In genomic region chr1:111497592-111497991, GRCh38 we compare ENCODE assay signal across 25 cellular contexts. TPM values are rescaled to one million over a fixed set of nuclear protein-coding genes. Genes with fewer than 3 reads are reported as not detected.
DNase-seq lines count a peak whose midpoint lies in the region; ATAC-seq, FAIRE-seq and TF ChIP-seq lines count a peak whose summit lies in the region.
"Had no signal": no experiment of that assay in that cellular context is flagged by ENCODE, and none has a peak within 500 bp of the region (broad histone marks: within the 10 kb centered on the region; RNA-seq: fewer than 3 reads in every experiment).

No MANE protein-coding gene starts in this region.

- H3K9me3 ChIP-seq in T-helper 17 cell (ENCODE audit: control insufficient read depth, low read length, poor library complexity, severe bottlenecking): no peaks in the 10 kb centered on the region
- H3K9me3 ChIP-seq: ovary, testis had no signal

- peaks cover 52% of the 10 kb centered on the region for H3K9me3 Mint-ChIP-seq in T-helper 1 cell treated with Interleukin-12 subunit alpha and Interleukin-12 subunit beta and Interleukin-4 antibody, amounts not matched to agents 30 μg/mL and 1 μg/mL, for 36 hours
- peaks cover 5% of the 10 kb centered on the region for H3K9me3 Mint-ChIP-seq in osteocyte (ENCODE audit: unreplicated experiment)

- H3K36me3 Mint-ChIP-seq in T-helper 1 cell treated with Interleukin-12 subunit alpha and Interleukin-12 subunit beta and Interleukin-4 antibody, amounts not matched to agents 30 μg/mL and 1 μg/mL, for 36 hours (ENCODE audit: low read depth): peaks cover 26% of the 10 kb centered on the region
- no peaks in the 10 kb centered on the region for H3K36me3 Mint-ChIP-seq in T-helper 17 cell (ENCODE audit: low read depth)
- no peaks in the 10 kb centered on the region for H3K36me3 Mint-ChIP-seq in osteocyte (ENCODE audit: unreplicated experiment)
- H3K36me3 Mint-ChIP-seq: brain; naive thymus-derived CD8-positive, alpha-beta T cell had no signal

- TF ChIP-seq POLR2A in GM12891 (IDR thresholded peaks at IDR 0.05; ENCODE audit: low read depth, low read length): no peak

- peaks cover 23% of the 10 kb centered on the region for H3K27me3 Mint-ChIP-seq in T-helper 1 cell treated with Interleukin-12 subunit alpha and Interleukin-12 subunit beta and Interleukin-4 antibody, amounts not matched to agents 30 μg/mL and 1 μg/mL, for 36 hours (ENCODE audit: low read depth)
- H3K27me3 Mint-ChIP-seq in T-helper 17 cell (no peaks in the 10 kb centered on the region), osteocyte (ENCODE audit: unreplicated experiment) (peaks cover 65% of the 10 kb centered on the region)
- H3K27me3 Mint-ChIP-seq: activated CD4-positive, alpha-beta T cell treated with anti-CD3 and anti-CD28 coated beads, Interleukin-2, amount 10 ng/mL, durations not matched to agents 7 days and 5 days; naive thymus-derived CD8-positive, alpha-beta T cell had no signal

- no peak for TF ChIP-seq CTCF in osteocyte (IDR thresholded peaks at IDR 0.05)

- H3K4me3 Mint-ChIP-seq in T-helper 1 cell treated with Interleukin-12 subunit alpha and Interleukin-12 subunit beta and Interleukin-4 antibody, amounts not matched to agents 30 μg/mL and 1 μg/mL, for 36 hours: peak overlapping the region; percentile 53
- H3K4me3 Mint-ChIP-seq in T-helper 17 cell: peak overlapping the region; percentile 10
- no peak overlapping the region for H3K4me3 Mint-ChIP-seq in osteocyte (ENCODE audit: unreplicated experiment)
- H3K4me3 Mint-ChIP-seq: activated CD4-positive, alpha-beta T cell treated with anti-CD3 and anti-CD28 coated beads, Interleukin-2, amount 10 ng/mL, durations not matched to agents 7 days and 5 days; activated naive CD8-positive, alpha-beta T cell treated with anti-CD3 and anti-CD28 coated beads, Interleukin-2, amount 10 ng/mL, durations not matched to agents 7 days and 5 days; brain; endodermal cell; naive thymus-derived CD8-positive, alpha-beta T cell had no signal

- peak overlapping the region; percentile 49 for H3K27ac Mint-ChIP-seq in T-helper 1 cell treated with Interleukin-12 subunit alpha and Interleukin-12 subunit beta and Interleukin-4 antibody, amounts not matched to agents 30 μg/mL and 1 μg/mL, for 36 hours
- H3K27ac Mint-ChIP-seq in T-helper 17 cell (no peak overlapping the region), osteocyte (ENCODE audit: unreplicated experiment) (no peak overlapping the region)
- H3K27ac Mint-ChIP-seq: activated CD4-positive, alpha-beta T cell treated with anti-CD3 and anti-CD28 coated beads, Interleukin-2, amount 10 ng/mL, durations not matched to agents 7 days and 5 days; activated naive CD8-positive, alpha-beta T cell treated with anti-CD3 and anti-CD28 coated beads, Interleukin-2, amount 10 ng/mL, durations not matched to agents 7 days and 5 days; brain; endodermal cell had no signal

- no peak for DNase-seq in T-helper 1 cell
- no peak for DNase-seq in GM12891 (ENCODE audit: insufficient read length, low spot score)
- no peak for DNase-seq in T-helper 17 cell
- peak; percentile 3 for DNase-seq in osteocyte (ENCODE audit: extremely low spot score, unreplicated experiment)
- DNase-seq: activated CD4-positive, alpha-beta T cell treated with anti-CD3 and anti-CD28 coated beads, Interleukin-2, amount 10 ng/mL, durations not matched to agents 7 days and 5 days; activated naive CD8-positive, alpha-beta T cell treated with anti-CD3 and anti-CD28 coated beads, Interleukin-2, amount 10 ng/mL, durations not matched to agents 7 days and 5 days; C1 segment of cervical spinal cord; endodermal cell; IMR-90; left cardiac atrium; mesenchymal stem cell; naive thymus-derived CD8-positive, alpha-beta T cell; NCI-H187; ovary; right cardiac atrium; stimulated activated CD8-positive, alpha-beta memory T cell treated with anti-CD3 and anti-CD28 coated beads, Interleukin-4, amount 100 ng/mL, for 48 hours; SW 1271; testis had no signal

- ATAC-seq in T-helper 17 cell (peak; percentile 40), HG03097 (IDR thresholded peaks at IDR 0.05; ENCODE audit: low FRiP score, unreplicated experiment) (no peak), HG03432 (IDR thresholded peaks at IDR 0.05; ENCODE audit: unreplicated experiment) (no peak), GM21423 (IDR thresholded peaks at IDR 0.05; ENCODE audit: unreplicated experiment) (no peak)
- ATAC-seq: naive thymus-derived CD8-positive, alpha-beta T cell; right cardiac atrium had no signal

- FAIRE-seq in GM12891 (lab: Jason Lieb, UNC): no peak
- FAIRE-seq: colon, G401.6 had no signal

- H3K4me1 Mint-ChIP-seq in T-helper 1 cell treated with Interleukin-12 subunit alpha and Interleukin-12 subunit beta and Interleukin-4 antibody, amounts not matched to agents 30 μg/mL and 1 μg/mL, for 36 hours (ENCODE audit: low read depth): peaks cover 28% of the 10 kb centered on the region
- H3K4me1 Mint-ChIP-seq in T-helper 17 cell (peaks cover 17% of the 10 kb centered on the region), osteocyte (ENCODE audit: unreplicated experiment) (no peaks in the 10 kb centered on the region)
- H3K4me1 Mint-ChIP-seq: brain, endodermal cell had no signal

TF ChIP-seq in GM12891, 5 proteins besides CTCF, POLR2A, EP300 and RAD21:
- peak; percentile 58 for TF ChIP-seq SPI1 (IDR thresholded peaks at IDR 0.05; ENCODE audit: low read depth, low read length)
- no peak for TF ChIP-seq PAX5 (IDR thresholded peaks at IDR 0.05; ENCODE audit: insufficient read depth, low read length, severe bottlenecking)
TF ChIP-seq in GM12891: peak in this region for 1.

RNA-seq across cellular contexts. Expression of gene ADORA3, which starts 5.8 kb away (rescaled TPM):
- 0.35 TPM for polyA plus RNA-seq in GM12891 (2012; ENCODE audit: low read depth, missing spikeins)
- not detected for total RNA-seq in T-helper 17 cell
- total RNA-seq in osteocyte: not detected in 2 replicates
- total RNA-seq: endodermal cell, IMR-90 had no signal
- polyA plus RNA-seq: IMR-90; naive thymus-derived CD8-positive, alpha-beta T cell had no signal

RNA-seq across cellular contexts. Expression of gene TMIGD3, which starts 5.8 kb away (rescaled TPM):
- polyA plus RNA-seq in GM12891 (2012; ENCODE audit: low read depth, missing spikeins): 0.09 TPM
- not detected for total RNA-seq in T-helper 17 cell
- total RNA-seq in osteocyte: not detected in 2 replicates
- total RNA-seq: activated CD4-positive, alpha-beta T cell treated with anti-CD3 and anti-CD28 coated beads, Interleukin-2, amount 10 ng/mL, durations not matched to agents 7 days and 5 days; endodermal cell; naive thymus-derived CD8-positive, alpha-beta T cell had no signal
- polyA plus RNA-seq: naive thymus-derived CD8-positive, alpha-beta T cell had no signal

RNA-seq across cellular contexts. Expression of gene C1orf162, which starts 23.8 kb away (rescaled TPM):
- 12.1 TPM for polyA plus RNA-seq in GM12891 (2012; ENCODE audit: low read depth, missing spikeins)
- total RNA-seq in T-helper 17 cell: 10 to 100 TPM; 31.3 to 50.8 TPM
- total RNA-seq in osteocyte: 0.34 and 0.70 TPM in 2 replicates
- total RNA-seq: IMR-90 had no signal

RNA-seq across cellular contexts. Expression of gene ATP5PB, which starts 48.3 kb away (rescaled TPM):
- 444 TPM for polyA plus RNA-seq in GM12891 (2012; ENCODE audit: low read depth, missing spikeins)
- total RNA-seq in T-helper 17 cell: 100 to 1,000 TPM in 1 of 2 donors, 10 to 100 TPM in 1; 86.1 to 101 TPM
- 185 and 187 TPM in 2 replicates for total RNA-seq in osteocyte

RNA-seq across cellular contexts. Expression of gene WDR77, which starts 48.5 kb away (rescaled TPM):
- 42.0 TPM for polyA plus RNA-seq in GM12891 (2012; ENCODE audit: low read depth, missing spikeins)
- total RNA-seq in T-helper 17 cell (10 to 100 TPM; 17.6 to 19.5 TPM), osteocyte (22.7 and 24.0 TPM in 2 replicates)

Comparison
In these comparisons a context has a peak if more than half of its experiments do, and no peak if none do; other contexts are left out.
1. RNA of gene C1orf162, which starts 23.8 kb away (total RNA-seq): 31.3 to 50.8 TPM in T-helper 17 cell; 0.34 to 0.70 TPM in osteocyte; every median in the first group is over 10 times any median in the second.